32 cellular contexts compared by ENCODE assay signal in genomic region chr19:57002765-57003164, GRCh38.
"Had no signal": no experiment of that assay in that cellular context is flagged by ENCODE, and none has a peak within 500 bp of the region (broad histone marks: within the 10 kb centered on the region; RNA-seq: fewer than 3 reads in every experiment).

No MANE protein-coding gene starts in this region.

- H3K36me3 ChIP-seq: adrenal gland, brain microvascular endothelial cell, breast epithelium had no signal

- H3K27me3 ChIP-seq: adrenal gland, body of pancreas, brain microvascular endothelial cell, breast epithelium had no signal

- H3K27ac ChIP-seq: body of pancreas, brain microvascular endothelial cell, breast epithelium, VCaP had no signal

- H3K4me1 ChIP-seq: body of pancreas, breast epithelium had no signal

- ATAC-seq: activated CD4-positive, alpha-beta T cell treated with anti-CD3 and anti-CD28 coated beads for 36 hours; activated CD8-positive, alpha-beta memory T cell treated with anti-CD3 and anti-CD28 coated beads, Interleukin-2, amount 10 ng/mL, durations not matched to agents 7 days and 5 days; activated CD8-positive, alpha-beta T cell treated with anti-CD3 and anti-CD28 coated beads, Interleukin-2, amount 10 ng/mL, durations not matched to agents 7 days and 5 days; activated naive CD4-positive, alpha-beta T cell treated with anti-CD3 and anti-CD28 coated beads, Interleukin-2, amount 50 U/mL, for 72 hours; activated T-cell treated with anti-CD3 and anti-CD28 coated beads, Interleukin-2, amount 50 U/mL, for 72 hours; activated T-helper 17 cell treated with anti-CD3 and anti-CD28 coated beads, Interleukin-2, amount 50 U/mL, for 72 hours; body of pancreas; T-cell; T-helper 17 cell had no signal

- H3K4me3 ChIP-seq: adrenal gland, body of pancreas had no signal

- DNase-seq: activated B cell treated with CpG ODN at 0.5 μM for 24 hours; activated CD4-positive, alpha-beta memory T cell treated with anti-CD3 and anti-CD28 coated beads, Interleukin-2, amount 10 ng/mL, durations not matched to agents 7 days and 5 days; activated CD4-positive, alpha-beta T cell treated with anti-CD3 and anti-CD28 coated beads for 1 hour; activated CD4-positive, alpha-beta T cell treated with anti-CD3 and anti-CD28 coated beads for 36 hours; activated CD4-positive, alpha-beta T cell treated with anti-CD3 and anti-CD28 coated beads for 48 hours; activated CD4-positive, alpha-beta T cell treated with anti-CD3 and anti-CD28 coated beads, Interleukin-2, amount 10 ng/mL, durations not matched to agents 7 days and 5 days; activated CD4-positive, alpha-beta T cell treated with anti-CD3 and anti-CD28 coated beads, Interleukin-2, amount 50 U/mL, for 48 hours; activated CD8-positive, alpha-beta memory T cell treated with anti-CD3 and anti-CD28 coated beads for 24 hours; activated CD8-positive, alpha-beta memory T cell treated with anti-CD3 and anti-CD28 coated beads, Interleukin-2, amount 10 ng/mL, durations not matched to agents 7 days and 5 days; activated CD8-positive, alpha-beta memory T cell treated with anti-CD3 and anti-CD28 coated beads, Interleukin-2, amount 50 U/mL, for 48 hours; activated CD8-positive, alpha-beta T cell treated with anti-CD3 and anti-CD28 coated beads, Interleukin-2, amount 10 ng/mL, durations not matched to agents 7 days and 5 days; activated effector memory CD4-positive, alpha-beta T cell treated with anti-CD3 and anti-CD28 coated beads, Interleukin-2, amount 50 U/mL, for 16 hours; activated gamma-delta T cell treated with Interleukin-2 at 50 U/mL for 16 hours; activated naive CD4-positive, alpha-beta T cell; activated naive CD4-positive, alpha-beta T cell treated with anti-CD3 and anti-CD28 coated beads for 36 hours; activated naive CD4-positive, alpha-beta T cell treated with anti-CD3 and anti-CD28 coated beads, Interleukin-2, amount 50 U/mL, for 16 hours; activated naive CD8-positive, alpha-beta T cell treated with anti-CD3 and anti-CD28 coated beads for 36 hours; activated T-cell treated with anti-CD3 and anti-CD28 coated beads, Interleukin-2, amount 50 U/mL, for 24 hours; activated T-cell treated with anti-CD3 and anti-CD28 coated beads, Interleukin-2, amount 50 U/mL, for 72 hours; amniotic stem cell; aorta; body of pancreas; brain microvascular endothelial cell; central memory CD4-positive, alpha-beta T cell; T-cell; T-helper 17 cell; T-helper 9 cell had no signal

- H3K9me3 ChIP-seq: adrenal gland, body of pancreas had no signal
